ENCODE assay signal across 16 cellular contexts in the genomic region with DNA sequence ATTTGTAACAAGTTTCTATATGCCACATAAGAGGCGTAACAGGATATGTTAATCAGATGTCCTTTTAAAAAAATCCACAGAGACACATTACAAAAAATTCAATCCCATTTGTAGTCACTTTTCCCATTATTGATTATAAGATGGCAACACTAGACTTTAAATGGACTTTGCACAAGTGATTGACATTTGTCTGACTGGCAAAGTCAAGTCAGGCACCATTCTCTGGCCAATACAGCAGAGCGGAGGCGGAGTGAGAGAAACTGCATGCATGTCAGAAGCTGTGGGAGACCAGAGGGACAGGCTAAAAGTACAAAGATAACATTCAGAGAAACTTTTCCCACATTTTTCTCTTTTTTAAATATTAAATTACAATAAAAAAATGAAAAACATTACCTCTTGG.
"Had no signal": no experiment of that assay in that cellular context is flagged by ENCODE, and none has a peak within 500 bp of the region (broad histone marks: within the 10 kb centered on the region; RNA-seq: fewer than 3 reads in every experiment).

No MANE protein-coding gene starts in this region.

- H3K27me3 ChIP-seq: colonic mucosa, stomach, uterus had no signal

- ATAC-seq: activated CD8-positive, alpha-beta memory T cell treated with anti-CD3 and anti-CD28 coated beads, Interleukin-2, amount 10 ng/mL, durations not matched to agents 7 days and 5 days; activated T-cell treated with anti-CD3 and anti-CD28 coated beads, Interleukin-2, amount 50 U/mL, for 4 hours; mucosa of descending colon; psoas muscle had no signal

- H3K4me3 ChIP-seq: colonic mucosa, mucosa of descending colon, psoas muscle, stomach, uterus had no signal

- H3K9me3 ChIP-seq: colonic mucosa, mucosa of descending colon, psoas muscle, uterus had no signal

- H3K36me3 ChIP-seq: colonic mucosa, stomach, uterus had no signal

- H3K27ac ChIP-seq: colonic mucosa, psoas muscle, stomach had no signal

- DNase-seq: activated CD4-positive, alpha-beta T cell treated with anti-CD3 and anti-CD28 coated beads, Interleukin-2, amount 50 U/mL, for 4 hours; activated CD4-positive, CD25-positive, alpha-beta regulatory T cell treated with anti-CD3 and anti-CD28 coated beads, Interleukin-2, amount 50 U/mL, for 72 hours; activated CD8-positive, alpha-beta memory T cell treated with anti-CD3 and anti-CD28 coated beads, Interleukin-2, amount 10 ng/mL, durations not matched to agents 7 days and 5 days; activated gamma-delta T cell; activated T-cell treated with anti-CD3 and anti-CD28 coated beads, Interleukin-2, amount 50 U/mL, for 4 hours; colonic mucosa; glutamatergic neuron; left cardiac atrium; mammary epithelial cell; mucosa of descending colon; occipital lobe; psoas muscle; stimulated activated CD4-positive, alpha-beta T cell treated with anti-CD3 and anti-CD28 coated beads, Interleukin-15, amount 100 ng/mL, for 24 hours; stimulated activated CD4-positive, alpha-beta T cell treated with anti-CD3 and anti-CD28 coated beads, Interleukin-4, amount 100 ng/mL, for 4 hours; stomach; uterus had no signal

- H3K4me1 ChIP-seq: colonic mucosa, psoas muscle, uterus had no signal
